In genomic region chr4:986428-986948, GRCh38 we compare ENCODE assay signal across 6 cellular contexts. TPM values are rescaled to one million over a fixed set of nuclear protein-coding genes. Genes with fewer than 3 reads are reported as not detected.
DNase-seq lines count a peak whose midpoint lies in the region; ATAC-seq and TF ChIP-seq lines count a peak whose summit lies in the region.

No MANE protein-coding gene starts in this region.

- H3K79me2 ChIP-seq in smooth muscle cell (ENCODE audit: low read depth): no peaks in the 10 kb centered on the region

- peaks cover 40% of the 10 kb centered on the region for H3K27me3 ChIP-seq in HUES6 (ENCODE audit: control insufficient read depth, insufficient read depth, low read length)
- no peaks in the 10 kb centered on the region for H3K27me3 ChIP-seq in esophagus muscularis mucosa
- no peaks in the 10 kb centered on the region for H3K27me3 ChIP-seq in smooth muscle cell (ENCODE audit: low read depth)

- peak; percentile 12 for ATAC-seq in GM18861 (IDR thresholded peaks at IDR 0.05; ENCODE audit: unreplicated experiment)
- no peak for ATAC-seq in GM18858 (IDR thresholded peaks at IDR 0.05; ENCODE audit: unreplicated experiment)

- TF ChIP-seq POLR2A in esophagus muscularis mucosa (IDR thresholded peaks at IDR 0.05; ENCODE audit: low read depth): no peak

- no peaks in the 10 kb centered on the region for H3F3A ChIP-seq in smooth muscle cell (ENCODE audit: low read depth)

- H3K4me3 ChIP-seq in HUES6 (ENCODE audit: low read depth, low read length): peak overlapping the region; percentile 65
- H3K4me3 ChIP-seq in esophagus muscularis mucosa: peak overlapping the region; percentile 64 to 89 (median 78)
- peak overlapping the region; percentile 69 for H3K4me3 ChIP-seq in smooth muscle cell

- H2AFZ ChIP-seq in smooth muscle cell (ENCODE audit: low read depth): peak overlapping the region; percentile 93

- peaks cover 11% of the 10 kb centered on the region; the same call in 1 of the 2 replicates for H3K4me1 ChIP-seq in HUES6 (ENCODE audit: control insufficient read depth, insufficient read depth, low read length)
- peaks cover 24 to 34% (median 28%) of the 10 kb centered on the region in 4 donors for H3K4me1 ChIP-seq in esophagus muscularis mucosa
- peaks cover 18% of the 10 kb centered on the region for H3K4me1 ChIP-seq in smooth muscle cell (ENCODE audit: low read depth)

- no peak for TF ChIP-seq EP300 in esophagus muscularis mucosa (IDR thresholded peaks at IDR 0.05)

- intact Hi-C loops in esophagus muscularis mucosa (cut with DNase I): no loop called here

- no peak for TF ChIP-seq CTCF in esophagus muscularis mucosa (IDR thresholded peaks at IDR 0.05)
- TF ChIP-seq CTCF in smooth muscle cell (IDR thresholded peaks at IDR 0.05; ENCODE audit: borderline replicate concordance, insufficient read depth, poor library complexity, severe bottlenecking): no peak

- no peaks in the 10 kb centered on the region for H3K9me3 ChIP-seq in HUES6 (ENCODE audit: control insufficient read depth, insufficient read depth, low read depth, low read length)
- H3K9me3 ChIP-seq in esophagus muscularis mucosa: no peaks in the 10 kb centered on the region
- no peaks in the 10 kb centered on the region for H3K9me3 ChIP-seq in smooth muscle cell (replicated peaks; ENCODE audit: low read depth)

- 5% methylated on average over 8 of the region's 20 CpGs for WGBS in esophagus muscularis mucosa
- 7% methylated on average over 20 of the region's 20 CpGs for WGBS in smooth muscle cell (ENCODE audit: low lambda C conversion rate)

- peak overlapping the region; percentile 90 for H3K4me2 ChIP-seq in smooth muscle cell

- no peaks in the 10 kb centered on the region for H4K20me1 ChIP-seq in smooth muscle cell (ENCODE audit: low read depth)

- DNase-seq in esophagus muscularis mucosa (ENCODE audit: extremely low spot score) (no peak), smooth muscle cell (lab: John Stamatoyannopoulos, UW; ENCODE audit: unreplicated experiment) (no peak), COLO668 (lab: John Stamatoyannopoulos, UW; ENCODE audit: unreplicated experiment) (no peak)

- H3K36me3 ChIP-seq in HUES6 (ENCODE audit: control insufficient read depth, insufficient read depth, low read length): no peaks in the 10 kb centered on the region
- peaks cover 0 to 24% (median 16%) of the 10 kb centered on the region in 4 donors for H3K36me3 ChIP-seq in esophagus muscularis mucosa
- H3K36me3 ChIP-seq in smooth muscle cell (ENCODE audit: low read depth): no peaks in the 10 kb centered on the region

- H3K9ac ChIP-seq in HUES6 (ENCODE audit: low read length) (no peak overlapping the region), smooth muscle cell (ENCODE audit: low read depth) (peak overlapping the region; percentile 74)

- H3K27ac ChIP-seq in HUES6 (ENCODE audit: low read depth, low read length) (no peak overlapping the region), esophagus muscularis mucosa (replicated peaks in 1 of 4) (peak overlapping the region; percentile 42 to 69 (median 54)), smooth muscle cell (ENCODE audit: low read depth) (no peak overlapping the region)

RNA-seq across cellular contexts. Expression of gene IDUA, which starts 0.4 kb away (rescaled TPM):
- total RNA-seq in esophagus muscularis mucosa (10 to 100 TPM; 10.4 to 23.1 (median 11.5) TPM), smooth muscle cell (6.3 and 9.6 TPM in 2 replicates)
- polyA plus RNA-seq in smooth muscle cell: 47.4 and 49.9 TPM in 2 replicates

RNA-seq across cellular contexts. Expression of gene SLC26A1, which starts 6.7 kb away (rescaled TPM):
- total RNA-seq in esophagus muscularis mucosa: under 1 TPM in 1 of 4 donors, not detected in 3; 0.06 TPM
- total RNA-seq in smooth muscle cell: 0.67 TPM in 1 of 2 replicates, not detected in the other
- 1.6 and 1.7 TPM in 2 replicates for polyA plus RNA-seq in smooth muscle cell

RNA-seq across cellular contexts. Expression of gene DGKQ, which starts 13.1 kb away (rescaled TPM):
- total RNA-seq in esophagus muscularis mucosa (10 to 100 TPM in 2 of 4 donors, 1 to 10 TPM in 2; 7.5 to 11.9 (median 9.9) TPM), smooth muscle cell (4.2 and 6.5 TPM in 2 replicates)
- polyA plus RNA-seq in smooth muscle cell: 14.9 and 16.2 TPM in 2 replicates

RNA-seq across cellular contexts. Expression of gene FGFRL1, which starts 24.9 kb away (rescaled TPM):
- 10 to 100 TPM; 22.0 to 54.2 (median 32.5) TPM for total RNA-seq in esophagus muscularis mucosa
- 11.7 and 16.1 TPM in 2 replicates for total RNA-seq in smooth muscle cell
- 29.6 and 30.7 TPM in 2 replicates for polyA plus RNA-seq in smooth muscle cell

RNA-seq across cellular contexts. Expression of gene TMEM175, which starts 54.2 kb away (rescaled TPM):
- total RNA-seq in esophagus muscularis mucosa: 10 to 100 TPM; 17.6 to 39.5 (median 20.0) TPM
- total RNA-seq in smooth muscle cell: 20.6 and 30.4 TPM in 2 replicates
- polyA plus RNA-seq in smooth muscle cell: 27.6 and 35.2 TPM in 2 replicates

Comparison
In these comparisons a context has a peak if more than half of its experiments do, and no peak if none do; other contexts are left out.
1. H3K27ac ChIP-seq: peak in esophagus muscularis mucosa (4 of 4); none in HUES6 (single experiment) and smooth muscle cell (single experiment).
2. Peak in every context shown above with its lines, with median percentiles within 50 percentile points of each other: H3K4me3 ChIP-seq.